ENCODE assay signal across 8 cellular contexts in the genomic region with DNA sequence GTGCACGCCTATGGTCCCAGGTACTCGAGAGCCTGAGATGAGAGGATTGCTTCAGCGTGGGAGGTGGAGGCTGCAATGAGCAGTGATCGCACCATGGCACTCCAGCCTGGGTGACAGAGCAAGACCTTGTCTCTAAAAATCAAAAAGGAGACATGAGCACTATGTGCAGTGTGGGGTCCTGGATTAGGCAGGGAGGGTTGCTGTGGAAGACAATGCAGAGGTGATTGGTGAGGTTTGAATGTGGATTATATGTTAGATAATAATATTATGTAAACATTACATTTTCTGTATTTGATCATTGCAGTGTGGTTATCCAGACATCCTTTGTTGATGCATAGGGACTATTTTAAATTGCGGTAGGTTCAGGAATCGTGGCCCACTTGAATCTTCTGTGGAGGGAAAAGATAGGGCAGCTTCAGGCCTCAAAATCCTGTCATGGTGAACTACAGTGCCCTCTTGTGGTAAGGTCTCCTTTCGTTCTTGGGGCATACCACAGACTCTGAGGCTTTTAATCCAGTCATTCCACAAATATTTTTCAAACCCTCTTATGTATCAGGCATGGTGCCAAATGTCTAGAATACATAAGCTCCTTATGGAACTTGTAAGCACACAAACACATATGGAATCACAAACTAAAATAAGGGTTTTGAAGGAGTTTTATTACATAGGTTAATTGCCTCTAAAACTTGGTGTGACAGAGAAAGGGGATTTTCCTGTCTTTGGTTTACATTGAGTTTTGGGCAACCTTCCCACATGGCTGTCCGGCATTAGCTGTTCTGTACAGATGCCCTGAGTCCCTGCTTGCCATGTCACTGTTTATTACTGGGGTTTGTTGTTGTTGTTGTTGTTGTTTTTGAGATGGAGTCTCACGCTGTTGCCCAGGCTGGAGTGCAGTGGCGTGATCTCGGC. TPM values are rescaled to one million over a fixed set of nuclear protein-coding genes. Genes with fewer than 3 reads are reported as not detected.
DNase-seq lines count a peak whose midpoint lies in the region; ATAC-seq and TF ChIP-seq lines count a peak whose summit lies in the region.

No MANE protein-coding gene starts in this region.

- H3K36me3 Mint-ChIP-seq in neural progenitor cell: peaks cover 2% of the 10 kb centered on the region

- H3K4me1 ChIP-seq in neural progenitor cell: no peaks in the 10 kb centered on the region
- H3K4me1 ChIP-seq in aorta (ENCODE audit: control insufficient read depth in 1 of 2, insufficient read depth in 2 of 2, low read length in 2 of 2): peaks cover 0 to 1% of the 10 kb centered on the region in 2 donors

- no peaks in the 10 kb centered on the region for H3K36me3 ChIP-seq in neural progenitor cell
- peaks cover 4 to 6% of the 10 kb centered on the region in 2 donors for H3K36me3 ChIP-seq in aorta (ENCODE audit: control insufficient read depth in 1 of 2, insufficient read depth in 2 of 2, low read length in 1 of 2)

- DNase-seq in AG10803 (ENCODE audit: low read depth): peak; percentile 92
- peak; percentile 32 for DNase-seq in HPDE6-E6E7 (ENCODE audit: extremely low spot score)
- DNase-seq in NOMO-1 treated with DMSO at 0.1 percent for 48 hours (lab: John Stamatoyannopoulos, UW; ENCODE audit: unreplicated experiment): peak; percentile 56
- peak; percentile 14 for DNase-seq in activated CD8-positive, alpha-beta memory T cell treated with anti-CD3 and anti-CD28 coated beads, Interleukin-2, amount 50 U/mL, for 1 hour (ENCODE audit: extremely low read depth)
- peak; percentile 82 for DNase-seq in fibroblast of gingiva (ENCODE audit: low read depth)
- DNase-seq in neural progenitor cell (ENCODE audit: low spot score): peak; percentile 80
- no peak for DNase-seq in aorta

- intact Hi-C loops in aorta (cut with DNase I): loop anchor here (1.0 to 2.0 kb wide), 2 partner anchors 125 kb away; no protein-coding TSS in a partner anchor

- TF ChIP-seq CTCF in AG10803 (conservative IDR thresholded peaks at IDR 0.05; ENCODE audit: low read length): peak; percentile 90
- peak; percentile 82 for TF ChIP-seq CTCF in neural progenitor cell (IDR thresholded peaks at IDR 0.05)

- no peak overlapping the region for H3K4me3 ChIP-seq in AG10803 (ENCODE audit: low read length)
- no peak overlapping the region for H3K4me3 ChIP-seq in neural progenitor cell
- H3K4me3 ChIP-seq in aorta (ENCODE audit: low read length in 2 of 2): no peak overlapping the region

- 61 to 62% methylated on average over 11 of the region's 11 CpGs for WGBS in aorta, 2 donors

- H3K79me2 ChIP-seq in neural progenitor cell (ENCODE audit: low read depth): no peaks in the 10 kb centered on the region

- H3K9ac ChIP-seq in neural progenitor cell: no peak overlapping the region

- H3K4me3 Mint-ChIP-seq in neural progenitor cell: no peak overlapping the region

- peaks cover 6% of the 10 kb centered on the region for H3K4me1 Mint-ChIP-seq in neural progenitor cell

- H3K4me2 ChIP-seq in neural progenitor cell: no peak overlapping the region

- H2AFZ ChIP-seq in neural progenitor cell (replicated peaks): no peak overlapping the region

- H3K27me3 ChIP-seq in neural progenitor cell (no peaks in the 10 kb centered on the region), aorta (ENCODE audit: control insufficient read depth in 1 of 2, insufficient read depth in 2 of 2, low read length in 1 of 2) (no peaks in the 10 kb centered on the region)

- no peaks in the 10 kb centered on the region for H3F3A ChIP-seq in neural progenitor cell (ENCODE audit: low read depth)

- H3K9me3 Mint-ChIP-seq in neural progenitor cell: no peaks in the 10 kb centered on the region

- no peaks in the 10 kb centered on the region for H4K20me1 ChIP-seq in neural progenitor cell (ENCODE audit: low read depth)

- H3K9me3 ChIP-seq in neural progenitor cell (ENCODE audit: low read depth): no peaks in the 10 kb centered on the region
- no peaks in the 10 kb centered on the region for H3K9me3 ChIP-seq in aorta (ENCODE audit: control insufficient read depth, low read length)

- ATAC-seq in GM18867 (IDR thresholded peaks at IDR 0.05; ENCODE audit: unreplicated experiment) (peak; percentile 83), aorta (ENCODE audit: low FRiP score) (peak; percentile 83)

- no peak overlapping the region for H3K27ac ChIP-seq in neural progenitor cell
- no peak overlapping the region for H3K27ac ChIP-seq in aorta (ENCODE audit: low read depth in 1 of 2, low read length in 2 of 2)

- no peaks in the 10 kb centered on the region for H3K27me3 Mint-ChIP-seq in neural progenitor cell (ENCODE audit: insufficient read depth, low read depth)

- H3K27ac Mint-ChIP-seq in neural progenitor cell: no peak overlapping the region

RNA-seq across cellular contexts. Expression of a gene that starts 37.7 kb away (rescaled TPM):
- total RNA-seq in neural progenitor cell (ENCODE audit: low replicate concordance) (1.6 and 5.6 TPM in 2 replicates), aorta (10 to 100 TPM; 33.4 to 48.4 TPM)
- 10 to 100 TPM; 21.7 to 25.5 TPM for polyA plus RNA-seq in aorta

Comparison
In these comparisons a context has a peak if more than half of its experiments do, and no peak if none do; other contexts are left out.
1. DNase-seq: peak in AG10803 (single experiment), HPDE6-E6E7 (single experiment), NOMO-1 treated with DMSO at 0.1 percent for 48 hours (single experiment), activated CD8-positive, alpha-beta memory T cell treated with anti-CD3 and anti-CD28 coated beads, Interleukin-2, amount 50 U/mL, for 1 hour (single experiment), fibroblast of gingiva (single experiment) and neural progenitor cell (single experiment); none in aorta (0 of 2).